ENCODE assay signal across 18 cellular contexts in the genomic region with DNA sequence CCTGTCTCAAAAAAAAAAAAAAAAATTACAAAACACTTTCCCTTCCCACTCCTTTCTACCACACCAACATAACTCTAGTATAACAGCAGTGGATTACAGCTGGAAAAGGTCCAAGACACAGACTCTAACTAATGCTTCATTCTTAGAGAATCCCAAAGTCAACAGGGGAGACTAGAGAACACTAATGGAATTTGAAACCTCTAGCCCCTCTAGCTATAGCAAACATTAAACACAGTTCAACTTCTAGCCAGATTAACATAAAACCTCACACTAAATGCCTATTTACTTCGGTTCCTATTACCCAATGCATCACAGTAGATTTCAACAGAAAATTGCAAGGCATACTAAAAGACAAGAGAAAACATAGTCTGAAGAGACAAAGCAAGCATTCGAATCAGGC. TPM values are rescaled to one million over a fixed set of nuclear protein-coding genes. Genes with fewer than 3 reads are reported as not detected.
DNase-seq lines count a peak whose midpoint lies in the region; ATAC-seq, FAIRE-seq and TF ChIP-seq lines count a peak whose summit lies in the region.
"Had no signal": no experiment of that assay in that cellular context is flagged by ENCODE, and none has a peak within 500 bp of the region (broad histone marks: within the 10 kb centered on the region; RNA-seq: fewer than 3 reads in every experiment).

No MANE protein-coding gene starts in this region.

- H3K4me1 Mint-ChIP-seq in progenitor cell of endocrine pancreas (ENCODE audit: low read depth) = peaks cover 30% of the 10 kb centered on the region
- H3K4me1 Mint-ChIP-seq: CD4-positive, CD25-positive, alpha-beta regulatory T cell had no signal

- H3K27me3 Mint-ChIP-seq in progenitor cell of endocrine pancreas = no peaks in the 10 kb centered on the region

- peaks cover 9% of the 10 kb centered on the region for H3K36me3 Mint-ChIP-seq in progenitor cell of endocrine pancreas (ENCODE audit: insufficient read depth)
- H3K36me3 Mint-ChIP-seq in activated naive CD4-positive, alpha-beta T cell treated with anti-CD3 and anti-CD28 coated beads, Interleukin-2, amount 50 U/mL, for 72 hours = peaks cover 10 to 21% of the 10 kb centered on the region in 2 donors
- H3K36me3 Mint-ChIP-seq: stimulated activated memory B cell treated with anti-CD40 and anti-IgM and Interleukin-4, amounts not matched to agents 10 μg/mL and 1 μg/mL and 100 μg/mL, for 72 hours had no signal

- peaks cover 19% of the 10 kb centered on the region for H3K9me3 Mint-ChIP-seq in progenitor cell of endocrine pancreas (ENCODE audit: low read depth)
- peaks cover 9 to 16% of the 10 kb centered on the region in 2 donors for H3K9me3 Mint-ChIP-seq in activated naive CD4-positive, alpha-beta T cell treated with anti-CD3 and anti-CD28 coated beads, Interleukin-2, amount 50 U/mL, for 72 hours

- FAIRE-seq in RCC 7860 (lab: Jason Lieb, UNC) = no peak
- FAIRE-seq: H1 had no signal

- peak; percentile 51 for DNase-seq in H4 (ENCODE audit: low spot score)
- peak; percentile 37 for DNase-seq in RCC 7860 (ENCODE audit: low spot score)
- peak; percentile 69 for DNase-seq in epithelial cell of proximal tubule (ENCODE audit: low read depth)
- DNase-seq in progenitor cell of endocrine pancreas (ENCODE audit: low spot score, unreplicated experiment) = no peak
- DNase-seq in SK-N-DZ (ENCODE audit: low spot score) = no peak
- DNase-seq in activated naive CD4-positive, alpha-beta T cell treated with anti-CD3 and anti-CD28 coated beads, Interleukin-2, amount 50 U/mL, for 72 hours (ENCODE audit: low spot score in 2 of 2) = no peak
- DNase-seq in COLO668 (lab: John Stamatoyannopoulos, UW; ENCODE audit: unreplicated experiment) = no peak
- DNase-seq: activated CD4-positive, alpha-beta T cell treated with anti-CD3 and anti-CD28 coated beads, Interleukin-2, amount 50 U/mL, for 4 hours; activated gamma-delta T cell treated with Interleukin-2 at 50 U/mL for 16 hours; CD4-positive, CD25-positive, alpha-beta regulatory T cell; head of caudate nucleus; KG1; naive thymus-derived CD4-positive, alpha-beta T cell; stimulated activated CD4-positive, alpha-beta T cell treated with anti-CD3 and anti-CD28 coated beads, Interleukin-4, amount 100 ng/mL, for 24 hours had no signal

- peak overlapping the region; percentile 29 for H3K27ac Mint-ChIP-seq in progenitor cell of endocrine pancreas
- no peak overlapping the region for H3K27ac Mint-ChIP-seq in activated naive CD4-positive, alpha-beta T cell treated with anti-CD3 and anti-CD28 coated beads, Interleukin-2, amount 50 U/mL, for 72 hours
- H3K27ac Mint-ChIP-seq: CD4-positive, CD25-positive, alpha-beta regulatory T cell; naive thymus-derived CD4-positive, alpha-beta T cell; stimulated activated memory B cell treated with anti-CD40 and anti-IgM and Interleukin-4, amounts not matched to agents 10 μg/mL and 1 μg/mL and 100 μg/mL, for 72 hours had no signal

- TF ChIP-seq CTCF in epithelial cell of proximal tubule (conservative IDR thresholded peaks at IDR 0.05; ENCODE audit: low read depth, low read length) (no peak), progenitor cell of endocrine pancreas (IDR thresholded peaks at IDR 0.05; ENCODE audit: unreplicated experiment) (no peak)

- H3K4me3 ChIP-seq in epithelial cell of proximal tubule (ENCODE audit: low read depth, low read length) = no peak overlapping the region
- H3K4me3 ChIP-seq: cardiac muscle cell, right atrium auricular region had no signal

- H3K4me3 Mint-ChIP-seq in progenitor cell of endocrine pancreas (ENCODE audit: low read depth) = no peak overlapping the region
- H3K4me3 Mint-ChIP-seq: CD4-positive, CD25-positive, alpha-beta regulatory T cell; naive thymus-derived CD4-positive, alpha-beta T cell; stimulated activated memory B cell treated with anti-CD40 and anti-IgM and Interleukin-4, amounts not matched to agents 10 μg/mL and 1 μg/mL and 100 μg/mL, for 72 hours had no signal

- ATAC-seq in activated naive CD4-positive, alpha-beta T cell treated with anti-CD3 and anti-CD28 coated beads, Interleukin-2, amount 50 U/mL, for 72 hours = no peak
- ATAC-seq: naive thymus-derived CD4-positive, alpha-beta T cell; stimulated activated memory B cell treated with anti-CD40 and anti-IgM and Interleukin-4, amounts not matched to agents 10 μg/mL and 1 μg/mL and 100 μg/mL, for 72 hours had no signal

RNA-seq across cellular contexts. Expression of a gene that starts 10.5 kb away (rescaled TPM):
- 181 and 224 TPM in 2 replicates for total RNA-seq in H4 (2014; rRNA removed; shearing (Covaris generic))
- total RNA-seq in epithelial cell of proximal tubule (135 and 163 TPM in 2 replicates), progenitor cell of endocrine pancreas (206 and 220 TPM in 2 replicates)
- 177 and 185 TPM in 2 replicates for polyA plus RNA-seq in SK-N-DZ (2014; cell fraction: cytosol; rRNA removed)
- 333 and 336 TPM in 2 replicates for polyA plus RNA-seq in SK-N-DZ (2014; cell fraction: nucleus; rRNA removed)
- total RNA-seq in activated naive CD4-positive, alpha-beta T cell treated with anti-CD3 and anti-CD28 coated beads, Interleukin-2, amount 50 U/mL, for 72 hours = 100 to 1,000 TPM; 204 to 221 TPM

Comparison
In these comparisons a context has a peak if more than half of its experiments do, and no peak if none do; other contexts are left out.
1. DNase-seq: peak in H4 (single experiment), RCC 7860 (single experiment) and epithelial cell of proximal tubule (single experiment); none in progenitor cell of endocrine pancreas (single experiment), SK-N-DZ (single experiment), activated naive CD4-positive, alpha-beta T cell treated with anti-CD3 and anti-CD28 coated beads, Interleukin-2, amount 50 U/mL, for 72 hours (0 of 2) and COLO668 (single experiment).